In genomic region chr19:10567696-10568443, GRCh38 we compare ENCODE assay signal across 8 cellular contexts. TPM values are rescaled to one million over a fixed set of nuclear protein-coding genes. Genes with fewer than 3 reads are reported as not detected.
DNase-seq lines count a peak whose midpoint lies in the region; ATAC-seq and TF ChIP-seq lines count a peak whose summit lies in the region.

No MANE protein-coding gene starts in this region.

- peaks cover 56% of the 10 kb centered on the region for H3K36me3 Mint-ChIP-seq in Caco-2 (ENCODE audit: insufficient read depth, unreplicated experiment)
- no peaks in the 10 kb centered on the region for H3K36me3 Mint-ChIP-seq in neural progenitor cell

- POLR2A ChIA-PET in Caco-2 (lab: Charles Lee): no interaction called here

- no TSS peak for BruUV-seq in Caco-2 (replicated peaks; lab: Mats Ljungman, UMichigan)

- no peaks in the 10 kb centered on the region for H3K27me3 ChIP-seq in Caco-2 (replicated peaks; ENCODE audit: control insufficient read depth, insufficient read depth, low read length)
- H3K27me3 ChIP-seq in MM.1S (replicated peaks; ENCODE audit: insufficient read depth, low read length): no peaks in the 10 kb centered on the region
- no peaks in the 10 kb centered on the region for H3K27me3 ChIP-seq in duodenal mucosa (ENCODE audit: control insufficient read depth in 1 of 2, insufficient read depth in 2 of 2, low read length in 2 of 2)
- H3K27me3 ChIP-seq in neural progenitor cell: peaks cover 23% of the 10 kb centered on the region

- TF ChIP-seq CTCF in Caco-2 (IDR thresholded peaks at IDR 0.05; ENCODE audit: insufficient read depth in 1 of 2, low read depth in 1 of 2, low read length in 1 of 2, severe bottlenecking in 1 of 2, unreplicated experiment in 1 of 2) (no peak), MM.1S (IDR thresholded peaks at IDR 0.05; ENCODE audit: low read length) (no peak), neural progenitor cell (IDR thresholded peaks at IDR 0.05) (no peak)

- H2AFZ ChIP-seq in MM.1S (ENCODE audit: low read length): peak overlapping the region; percentile 45; the same call in 1 of the 2 replicates
- peak overlapping the region; percentile 79 for H2AFZ ChIP-seq in neural progenitor cell (replicated peaks)

- H3K27me3 Mint-ChIP-seq in Caco-2 (ENCODE audit: insufficient read depth, unreplicated experiment): no peaks in the 10 kb centered on the region
- H3K27me3 Mint-ChIP-seq in neural progenitor cell (ENCODE audit: insufficient read depth, low read depth): peaks cover 5% of the 10 kb centered on the region

- H3K9me2 ChIP-seq in MM.1S (replicated peaks; ENCODE audit: insufficient read depth, low read length): no peaks in the 10 kb centered on the region

- intact Hi-C loops in Caco-2 (cut with micrococcal nuclease; ENCODE audit: unreplicated experiment): loop anchor here (2.0 to 5.0 kb wide), 4 partner anchors 66 to 165 kb away; partner anchors contain the start of genes CDC37, ILF3 and KEAP1

- peaks cover 20% of the 10 kb centered on the region for H3F3A ChIP-seq in MM.1S (ENCODE audit: insufficient read depth, low read length)
- H3F3A ChIP-seq in neural progenitor cell (ENCODE audit: low read depth): peaks cover 59% of the 10 kb centered on the region

- H3K4me2 ChIP-seq in MM.1S (ENCODE audit: low read depth, low read length): peak overlapping the region; percentile 75
- peak overlapping the region; percentile 92 for H3K4me2 ChIP-seq in neural progenitor cell

- no peaks in the 10 kb centered on the region for H3K9me3 Mint-ChIP-seq in Caco-2 (ENCODE audit: unreplicated experiment)
- no peaks in the 10 kb centered on the region for H3K9me3 Mint-ChIP-seq in neural progenitor cell

- H3K27ac Mint-ChIP-seq in Caco-2 (ENCODE audit: unreplicated experiment) (peak overlapping the region; percentile 65), neural progenitor cell (no peak overlapping the region)

- H3K79me2 ChIP-seq in MM.1S (ENCODE audit: low read length) (peaks cover 26% of the 10 kb centered on the region), neural progenitor cell (ENCODE audit: low read depth) (peaks cover 26% of the 10 kb centered on the region)

- H3K4me3 Mint-ChIP-seq in Caco-2 (ENCODE audit: unreplicated experiment): peak overlapping the region; percentile 96
- peak overlapping the region; percentile 97 for H3K4me3 Mint-ChIP-seq in neural progenitor cell

- ATAC-seq in GM19351 (IDR thresholded peaks at IDR 0.05; ENCODE audit: unreplicated experiment) (no peak), GM21576 (IDR thresholded peaks at IDR 0.05; ENCODE audit: unreplicated experiment) (no peak)

- no peaks in the 10 kb centered on the region for H3K36me3 ChIP-seq in Caco-2 (ENCODE audit: control insufficient read depth, insufficient read depth, low read length)
- no peaks in the 10 kb centered on the region for H3K36me3 ChIP-seq in MM.1S (replicated peaks; ENCODE audit: insufficient read depth, low read length)
- H3K36me3 ChIP-seq in duodenal mucosa (ENCODE audit: control insufficient read depth in 1 of 2, insufficient read depth in 2 of 2, low read length in 2 of 2): no peaks in the 10 kb centered on the region
- no peaks in the 10 kb centered on the region for H3K36me3 ChIP-seq in neural progenitor cell

- CTCF ChIA-PET in Caco-2 (lab: Charles Lee): interaction anchor here (0.6 kb wide), 1 partner anchor 74 kb away, joined by 4 read pairs; no protein-coding TSS in a partner anchor

- H3K27ac ChIP-seq in MM.1S (ENCODE audit: low read length) (no peak overlapping the region), duodenal mucosa (ENCODE audit: low read depth, low read length) (peak overlapping the region; percentile 51), neural progenitor cell (no peak overlapping the region)

- peaks cover 20% of the 10 kb centered on the region for H3K4me1 Mint-ChIP-seq in Caco-2 (ENCODE audit: low read depth, unreplicated experiment)
- peaks cover 49% of the 10 kb centered on the region for H3K4me1 Mint-ChIP-seq in neural progenitor cell

- H4K20me1 ChIP-seq in MM.1S (ENCODE audit: insufficient read depth, low read length): 0 out of 2 replicates have a peak, but pooled peaks cover 5% of the 10 kb centered on the region
- peaks cover 15% of the 10 kb centered on the region for H4K20me1 ChIP-seq in neural progenitor cell (ENCODE audit: low read depth)

- H3K4me1 ChIP-seq in Caco-2: peaks cover 8% of the 10 kb centered on the region; the same call in 1 of the 2 replicates
- H3K4me1 ChIP-seq in MM.1S (ENCODE audit: low read length): peaks cover 27% of the 10 kb centered on the region
- H3K4me1 ChIP-seq in duodenal mucosa (ENCODE audit: control insufficient read depth in 1 of 2, insufficient read depth in 2 of 2, low read length in 2 of 2): peaks cover 29 to 40% of the 10 kb centered on the region in 2 donors
- peaks cover 12% of the 10 kb centered on the region for H3K4me1 ChIP-seq in neural progenitor cell

- H3K9ac ChIP-seq in MM.1S (ENCODE audit: low read length) (peak overlapping the region; percentile 32; the same call in 1 of the 2 replicates), duodenal mucosa (ENCODE audit: low read depth in 1 of 2, low read length in 2 of 2) (peak overlapping the region; percentile 65 to 76), neural progenitor cell (no peak overlapping the region)

- DNase-seq in Caco-2 (no peak), MM.1S (no peak), neural progenitor cell (ENCODE audit: low spot score) (no peak), NCI-H446 (lab: John Stamatoyannopoulos, UW) (no peak), HCEC 1CT (no peak)

- H3K4me3 ChIP-seq in Caco-2 (ENCODE audit: low read depth, low read length) (peak overlapping the region; percentile 57), MM.1S (ENCODE audit: low read length) (peak overlapping the region; percentile 75), duodenal mucosa (ENCODE audit: low read depth in 1 of 2, low read length in 2 of 2) (peak overlapping the region; percentile 70 to 82), neural progenitor cell (peak overlapping the region; percentile 58)

- H3K9me3 ChIP-seq in Caco-2 (no peaks in the 10 kb centered on the region), MM.1S (replicated peaks; ENCODE audit: insufficient read depth, low read length) (no peaks in the 10 kb centered on the region), duodenal mucosa (ENCODE audit: control insufficient read depth in 1 of 2, low read length in 2 of 2) (no peaks in the 10 kb centered on the region), neural progenitor cell (ENCODE audit: low read depth) (no peaks in the 10 kb centered on the region)

RNA-seq across cellular contexts. Expression of gene CDKN2D, which starts 0.9 kb away (rescaled TPM):
- total RNA-seq in Caco-2 (2022) (5.0 and 5.8 TPM in 2 replicates), neural progenitor cell (ENCODE audit: low replicate concordance) (3.4 and 4.4 TPM in 2 replicates)

RNA-seq across cellular contexts. Expression of gene KRI1, which starts 2.1 kb away (rescaled TPM):
- total RNA-seq in Caco-2 (2022): 27.0 and 27.5 TPM in 2 replicates
- total RNA-seq in neural progenitor cell (ENCODE audit: low replicate concordance): 16.4 and 27.4 TPM in 2 replicates

RNA-seq across cellular contexts. Expression of gene AP1M2, which starts 19.2 kb away (rescaled TPM):
- total RNA-seq in Caco-2 (2022): 191 and 196 TPM in 2 replicates
- total RNA-seq in neural progenitor cell (ENCODE audit: low replicate concordance): 3.6 and 3.9 TPM in 2 replicates

RNA-seq across cellular contexts. Expression of gene ATG4D, which starts 24.2 kb away (rescaled TPM):
- total RNA-seq in Caco-2 (2022): 34.3 and 34.6 TPM in 2 replicates
- 5.1 and 29.6 TPM in 2 replicates for total RNA-seq in neural progenitor cell (ENCODE audit: low replicate concordance)

RNA-seq across cellular contexts. Expression of gene S1PR5, which starts 50.6 kb away (rescaled TPM):
- 0.57 and 0.67 TPM in 2 replicates for total RNA-seq in Caco-2 (2022)
- total RNA-seq in neural progenitor cell (ENCODE audit: low replicate concordance): 0.15 and 1.1 TPM in 2 replicates

Comparison
In these comparisons a context has a peak if more than half of its experiments do, and no peak if none do; other contexts are left out.
1. RNA of gene AP1M2, which starts 19.2 kb away (total RNA-seq): 191 to 196 TPM in Caco-2; 3.6 to 3.9 TPM in neural progenitor cell; every median in the first group is over 10 times any median in the second.
2. Peak in every context shown above with its lines, with median percentiles within 50 percentile points of each other: H3K4me3 ChIP-seq.